1 cellular context compared by ENCODE assay signal in the genomic region with DNA sequence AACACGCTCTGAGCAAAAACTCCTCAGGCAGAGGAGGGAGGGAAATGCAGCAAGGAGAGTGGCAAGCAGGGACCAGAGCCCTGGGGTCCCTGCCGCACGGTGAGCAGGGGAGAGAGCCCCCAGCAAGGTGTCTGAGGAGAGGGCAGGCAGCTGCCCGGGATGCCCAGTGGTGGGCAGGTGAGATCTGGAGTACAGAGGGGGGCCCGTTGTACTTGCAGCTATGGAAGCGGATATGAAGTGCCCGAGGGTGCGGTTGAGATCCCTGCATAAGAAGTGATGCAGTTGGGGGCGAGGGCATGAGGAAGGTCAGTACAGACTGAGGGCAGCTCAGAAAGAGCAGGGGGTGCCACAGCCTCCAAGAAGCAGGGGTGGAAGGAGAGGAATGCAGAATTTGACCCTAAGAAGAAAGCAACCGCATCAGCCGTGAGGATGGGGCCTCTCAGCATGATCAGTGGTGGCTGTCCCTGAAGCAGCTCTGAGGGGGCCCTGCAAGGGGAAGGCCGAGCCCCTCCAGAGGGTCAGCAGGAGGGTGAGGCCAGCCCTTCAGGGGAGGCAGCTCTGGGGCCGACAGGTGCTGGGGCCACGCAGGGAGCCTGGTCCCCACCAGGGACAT.
TF ChIP-seq lines count a peak whose summit lies in the region.

No MANE protein-coding gene starts in this region.

TF ChIP-seq in HepG2, 621 proteins besides CTCF, POLR2A, EP300 and RAD21:
- TF ChIP-seq FOSL1 (CRISPR knock-in tag; IDR thresholded peaks at IDR 0.05; ENCODE audit: borderline replicate concordance) = no peak
- no peak for TF ChIP-seq RERE (CRISPR knock-in tag; IDR thresholded peaks at IDR 0.05; ENCODE audit: low read depth)
- no peak for TF ChIP-seq ZNF256 (CRISPR knock-in tag; conservative IDR thresholded peaks at IDR 0.05)
- TF ChIP-seq PCBP1 (IDR thresholded peaks at IDR 0.05; ENCODE audit: borderline replicate concordance, low read depth, low read length) = no peak
- no peak for TF ChIP-seq MED1 (CRISPR knock-in tag; IDR thresholded peaks at IDR 0.05)
- no peak for TF ChIP-seq BRCA1 (CRISPR knock-in tag; IDR thresholded peaks at IDR 0.05)
- TF ChIP-seq ZSCAN12 (CRISPR knock-in tag; IDR thresholded peaks at IDR 0.05) = no peak
- TF ChIP-seq AGO1 (IDR thresholded peaks at IDR 0.05; ENCODE audit: low read depth, low read length, poor library complexity, severe bottlenecking) = no peak
- TF ChIP-seq ZNF660 (CRISPR knock-in tag; IDR thresholded peaks at IDR 0.05; ENCODE audit: borderline replicate concordance, low read depth) = no peak
- TF ChIP-seq ZNF800 (CRISPR knock-in tag; IDR thresholded peaks at IDR 0.05) = no peak
- TF ChIP-seq ZNF75D (CRISPR knock-in tag; IDR thresholded peaks at IDR 0.05; ENCODE audit: borderline replicate concordance) = no peak
- TF ChIP-seq SP4 (CRISPR knock-in tag; IDR thresholded peaks at IDR 0.05) = no peak
- TF ChIP-seq FOXA1 (IDR thresholded peaks at IDR 0.05) = no peak
- no peak for TF ChIP-seq FOXA1 (CRISPR knock-in tag; IDR thresholded peaks at IDR 0.05)
- no peak for TF ChIP-seq YEATS4 (CRISPR knock-in tag; IDR thresholded peaks at IDR 0.05; ENCODE audit: borderline replicate concordance)
